16 cellular contexts compared by ENCODE assay signal in genomic region chr9:124102363-124102762, GRCh38.
DNase-seq lines count a peak whose midpoint lies in the region; ATAC-seq, FAIRE-seq and TF ChIP-seq lines count a peak whose summit lies in the region.
"Had no signal": no experiment of that assay in that cellular context is flagged by ENCODE, and none has a peak within 500 bp of the region (broad histone marks: within the 10 kb centered on the region; RNA-seq: fewer than 3 reads in every experiment).

No MANE protein-coding gene starts in this region.

- intact Hi-C loops in CD8-positive, alpha-beta T cell (cut with DNase I, micrococcal nuclease): no loop called here
- intact Hi-C loops in GM12878 (cut with micrococcal nuclease; ENCODE audit: unreplicated experiment): no loop called here

- H3K36me3 ChIP-seq in BLaER1 (no peaks in the 10 kb centered on the region), GM12878 (ENCODE audit: control insufficient read depth in 2 of 2, insufficient read depth in 2 of 2, low read length in 1 of 2) (no peaks in the 10 kb centered on the region)
- no peaks in the 10 kb centered on the region for H3K36me3 ChIP-seq in CD8-positive, alpha-beta T cell (ENCODE audit: insufficient read depth, low read length)

- H3K4me3 Mint-ChIP-seq in CD8-positive, alpha-beta T cell: no peak overlapping the region
- no peak overlapping the region for H3K4me3 Mint-ChIP-seq in natural killer cell treated with Interleukin-12 subunit alpha and Interleukin-12 subunit beta and Interleukin-15 and Interleukin-18, amount 100 ng/mL, for 72 hours
- no peak overlapping the region for H3K4me3 Mint-ChIP-seq in effector memory CD8-positive, alpha-beta T cell
- H3K4me3 Mint-ChIP-seq: B cell, CD14-positive monocyte had no signal

- WGBS in GM12878 (ENCODE audit: insufficient coverage, insufficient replicate concordance, low lambda C conversion rate, missing lambda C conversion rate): 4% methylated on average over 3 of the region's 3 CpGs

- DNase-seq in CD8-positive, alpha-beta T cell: no peak
- DNase-seq in GM12878 (ENCODE audit: low read depth, low spot score): no peak
- DNase-seq in renal cortical epithelial cell (ENCODE audit: low read depth): peak; percentile 16
- no peak for DNase-seq in natural killer cell treated with Interleukin-12 subunit alpha and Interleukin-12 subunit beta and Interleukin-15 and Interleukin-18, amount 100 ng/mL, for 72 hours (ENCODE audit: low spot score)
- DNase-seq in effector memory CD8-positive, alpha-beta T cell: no peak
- no peak for DNase-seq in activated effector memory CD4-positive, alpha-beta T cell treated with Interleukin-2 at 50 U/mL for 16 hours
- DNase-seq: Caco-2; CD8-positive, alpha-beta memory T cell; DND-41; GDM1 had no signal

- no peaks in the 10 kb centered on the region for H3K4me1 Mint-ChIP-seq in CD8-positive, alpha-beta T cell (ENCODE audit: low read depth)
- peaks cover 14 to 16% of the 10 kb centered on the region in 2 donors for H3K4me1 Mint-ChIP-seq in natural killer cell treated with Interleukin-12 subunit alpha and Interleukin-12 subunit beta and Interleukin-15 and Interleukin-18, amount 100 ng/mL, for 72 hours (ENCODE audit: low read depth in 2 of 2)
- H3K4me1 Mint-ChIP-seq in effector memory CD8-positive, alpha-beta T cell (ENCODE audit: low read depth in 2 of 2): peaks cover 4% of the 10 kb centered on the region in 2 donors
- H3K4me1 Mint-ChIP-seq: CD8-positive, alpha-beta memory T cell had no signal

- peak overlapping the region; percentile 37 for H3K27ac Mint-ChIP-seq in CD8-positive, alpha-beta T cell
- H3K27ac Mint-ChIP-seq in natural killer cell treated with Interleukin-12 subunit alpha and Interleukin-12 subunit beta and Interleukin-15 and Interleukin-18, amount 100 ng/mL, for 72 hours: no peak overlapping the region
- H3K27ac Mint-ChIP-seq in effector memory CD8-positive, alpha-beta T cell: no peak overlapping the region
- H3K27ac Mint-ChIP-seq: B cell; CD14-positive monocyte; CD8-positive, alpha-beta memory T cell; IgD-negative memory B cell had no signal

- no peaks in the 10 kb centered on the region for H4K20me1 ChIP-seq in BLaER1
- H4K20me1 ChIP-seq in GM12878 (ENCODE audit: control insufficient read depth, insufficient read depth): no peaks in the 10 kb centered on the region

- POLR2A ChIA-PET in CD8-positive, alpha-beta T cell (lab: Charles Lee): no interaction called here
- POLR2A ChIA-PET in GM12878 (lab: Charles Lee): no interaction called here

- in situ Hi-C loops in GM12878 (cut with MboI): no loop called here

- RAD21 ChIA-PET in GM12878 (lab: Charles Lee; ENCODE audit: unreplicated experiment): interaction anchor here (0.6 to 0.9 kb wide), 2 partner anchors 13 to 435 kb away, joined by 3 to 4 read pairs; no protein-coding TSS in a partner anchor

- no peak for FAIRE-seq in GM12878 (lab: Jason Lieb, UNC)
- FAIRE-seq: A204.1 had no signal

- no peak overlapping the region for H3K27ac ChIP-seq in BLaER1
- H3K27ac ChIP-seq in CD8-positive, alpha-beta T cell (ENCODE audit: low read depth, low read length): no peak overlapping the region
- no peak overlapping the region for H3K27ac ChIP-seq in GM12878 (ENCODE audit: control insufficient read depth, insufficient read depth)

- no peak for TF ChIP-seq RAD21 in GM12878 (IDR thresholded peaks at IDR 0.05; ENCODE audit: insufficient read depth, low read depth, low read length)

- H3K27me3 ChIP-seq in BLaER1: no peaks in the 10 kb centered on the region
- no peaks in the 10 kb centered on the region for H3K27me3 ChIP-seq in CD8-positive, alpha-beta T cell (ENCODE audit: insufficient read depth, low read length)
- no peaks in the 10 kb centered on the region for H3K27me3 ChIP-seq in GM12878 (replicated peaks in 1 of 2; ENCODE audit: control insufficient read depth in 2 of 2, insufficient read depth in 2 of 2, low read length in 1 of 2)

- peaks cover 32% of the 10 kb centered on the region for H3K27me3 Mint-ChIP-seq in CD8-positive, alpha-beta T cell (ENCODE audit: low read depth)
- H3K27me3 Mint-ChIP-seq in natural killer cell treated with Interleukin-12 subunit alpha and Interleukin-12 subunit beta and Interleukin-15 and Interleukin-18, amount 100 ng/mL, for 72 hours: peaks cover 22 to 48% of the 10 kb centered on the region in 2 donors
- H3K27me3 Mint-ChIP-seq in effector memory CD8-positive, alpha-beta T cell: peaks cover 66 to 72% of the 10 kb centered on the region in 2 donors

- CTCF ChIA-PET in CD8-positive, alpha-beta T cell (lab: Charles Lee): no interaction called here
- CTCF ChIA-PET in GM12878 (lab: Yijun Ruan, JAX): no interaction called here

- TF ChIP-seq CTCF in CD8-positive, alpha-beta T cell (IDR thresholded peaks at IDR 0.05): no peak
- no peak for TF ChIP-seq CTCF in GM12878 (IDR thresholded peaks at IDR 0.05 in 2 of 3, conservative IDR thresholded peaks at IDR 0.05 in 1 of 3; ENCODE audit: control insufficient read depth in 2 of 3, extremely low read depth in 1 of 3, insufficient read depth in 1 of 3, low read depth in 3 of 3, low read length in 3 of 3)

- H3K9ac ChIP-seq in BLaER1: no peak overlapping the region
- H3K9ac ChIP-seq in GM12878 (ENCODE audit: control insufficient read depth, insufficient read depth, low read length): no peak overlapping the region

- H3K4me2 ChIP-seq in BLaER1: peak overlapping the region; percentile 35; the same call in 1 of the 2 replicates
- H3K4me2 ChIP-seq in GM12878 (ENCODE audit: control insufficient read depth, insufficient read depth): no peak overlapping the region

- H3K36me3 Mint-ChIP-seq in CD8-positive, alpha-beta T cell: no peaks in the 10 kb centered on the region
- no peaks in the 10 kb centered on the region for H3K36me3 Mint-ChIP-seq in natural killer cell treated with Interleukin-12 subunit alpha and Interleukin-12 subunit beta and Interleukin-15 and Interleukin-18, amount 100 ng/mL, for 72 hours
- H3K36me3 Mint-ChIP-seq in effector memory CD8-positive, alpha-beta T cell (ENCODE audit: insufficient read depth): no peaks in the 10 kb centered on the region
- H3K36me3 Mint-ChIP-seq: CD14-positive monocyte; CD8-positive, alpha-beta memory T cell; IgD-negative memory B cell had no signal

- SMC1A ChIA-PET in GM12878 (lab: Charles Lee; ENCODE audit: uncharacterized antibody, unreplicated experiment): interaction anchor here (1.0 kb wide), 1 partner anchor 17 kb away, joined by 3 read pairs; no protein-coding TSS in a partner anchor

- H2AFZ ChIP-seq in GM12878 (ENCODE audit: control insufficient read depth, low read depth, low read length): no peak overlapping the region

- H3K9me3 Mint-ChIP-seq in CD8-positive, alpha-beta T cell: no peaks in the 10 kb centered on the region
- H3K9me3 Mint-ChIP-seq in natural killer cell treated with Interleukin-12 subunit alpha and Interleukin-12 subunit beta and Interleukin-15 and Interleukin-18, amount 100 ng/mL, for 72 hours: no peaks in the 10 kb centered on the region
- H3K9me3 Mint-ChIP-seq in effector memory CD8-positive, alpha-beta T cell: no peaks in the 10 kb centered on the region
- H3K9me3 Mint-ChIP-seq: CD8-positive, alpha-beta memory T cell; IgD-negative memory B cell had no signal

- TF ChIP-seq EP300 in GM12878 (IDR thresholded peaks at IDR 0.05; ENCODE audit: borderline replicate concordance in 1 of 2, control insufficient read depth in 1 of 2, low read depth in 2 of 2, low read length in 2 of 2): no peak

- TF ChIP-seq POLR2A in GM12878 (IDR thresholded peaks at IDR 0.05; ENCODE audit: low read depth, low read length): no peak

- H3K4me3 ChIP-seq in BLaER1: no peak overlapping the region
- H3K4me3 ChIP-seq in CD8-positive, alpha-beta T cell (ENCODE audit: low read depth, low read length): no peak overlapping the region
- no peak overlapping the region for H3K4me3 ChIP-seq in GM12878

- H3K4me1 ChIP-seq in BLaER1 (peaks cover 14% of the 10 kb centered on the region), GM12878 (ENCODE audit: control insufficient read depth, insufficient read depth, low read length) (no peaks in the 10 kb centered on the region)
- H3K4me1 ChIP-seq in CD8-positive, alpha-beta T cell (ENCODE audit: insufficient read depth, low read length): no peaks in the 10 kb centered on the region
- H3K4me1 ChIP-seq: Caco-2 had no signal

- H3K79me2 ChIP-seq in GM12878 (ENCODE audit: control insufficient read depth, insufficient read depth, low read length): no peaks in the 10 kb centered on the region

- no peak for ATAC-seq in CD8-positive, alpha-beta T cell
- ATAC-seq in GM12878: peak; percentile 19; the same call in 1 of the 3 replicates
- no peak for ATAC-seq in natural killer cell treated with Interleukin-12 subunit alpha and Interleukin-12 subunit beta and Interleukin-15 and Interleukin-18, amount 100 ng/mL, for 72 hours
- ATAC-seq in effector memory CD8-positive, alpha-beta T cell (replicated peaks): no peak
- ATAC-seq: HCT116 had no signal

- no TSS peak for BruUV-seq in GM12878 (replicated peaks; lab: Mats Ljungman, UMichigan)

- H3K9me3 ChIP-seq in BLaER1 (no peaks in the 10 kb centered on the region), GM12878 (replicated peaks; ENCODE audit: control insufficient read depth, insufficient read depth, low read length) (no peaks in the 10 kb centered on the region)
- H3K9me3 ChIP-seq in CD8-positive, alpha-beta T cell (ENCODE audit: low read length): no peaks in the 10 kb centered on the region
- H3K9me3 ChIP-seq: Caco-2 had no signal

TF ChIP-seq in GM12878, 131 proteins besides CTCF, POLR2A, EP300 and RAD21 (continues in another document):
- TF ChIP-seq CREM (IDR thresholded peaks at IDR 0.05; ENCODE audit: low read depth) (no peak), KLF5 (IDR thresholded peaks at IDR 0.05; ENCODE audit: partially characterized antibody) (no peak), ZNF207 (IDR thresholded peaks at IDR 0.05; ENCODE audit: borderline replicate concordance) (no peak)
